In genomic region chr3:133644768-133645167, GRCh38 we compare ENCODE assay signal across 10 cellular contexts. TPM values are rescaled to one million over a fixed set of nuclear protein-coding genes. Genes with fewer than 3 reads are reported as not detected.
DNase-seq lines count a peak whose midpoint lies in the region; FAIRE-seq and TF ChIP-seq lines count a peak whose summit lies in the region.
"Had no signal": no experiment of that assay in that cellular context is flagged by ENCODE, and none has a peak within 500 bp of the region (broad histone marks: within the 10 kb centered on the region; RNA-seq: fewer than 3 reads in every experiment).

No MANE protein-coding gene starts in this region.

- TF ChIP-seq POLR2A in GM12891 (IDR thresholded peaks at IDR 0.05; ENCODE audit: low read depth, low read length): no peak

- no TSS peak for BruUV-seq in PC-9 (replicated peaks; lab: Mats Ljungman, UMichigan)

- FAIRE-seq in GM12891 (lab: Jason Lieb, UNC): peak; percentile 43

- intact Hi-C loops in PC-9 (cut with micrococcal nuclease; ENCODE audit: unreplicated experiment): loop anchor here (5.0 kb wide), 2 partner anchors 32 to 52 kb away; no protein-coding TSS in a partner anchor

- H3K27me3 Mint-ChIP-seq in endodermal cell (ENCODE audit: insufficient read depth): no peaks in the 10 kb centered on the region

- H3K27ac Mint-ChIP-seq in endodermal cell: no peak overlapping the region

- 100% methylated on average over 1 of the region's 1 CpG; no CpG with 5 or more reads in 1 of the 2 experiments for WGBS in endodermal cell (ENCODE audit: insufficient coverage in 1 of 2, insufficient read length in 1 of 2), 2 experiments

- POLR2A ChIA-PET in PC-9 (lab: Charles Lee; ENCODE audit: unreplicated experiment): interaction anchor here (0.6 kb wide), 3 partner anchors 51 to 672 kb away, joined by 3 to 8 read pairs (median 3); no protein-coding TSS in a partner anchor

- H3K27ac ChIP-seq in PC-9 (peak overlapping the region; percentile 58), epithelial cell of prostate (peak overlapping the region; percentile 1), endodermal cell (ENCODE audit: low read depth, low read length) (no peak overlapping the region)
- H3K27ac ChIP-seq: heart left ventricle had no signal

- no peak overlapping the region for H2AFZ ChIP-seq in PC-9

- no peaks in the 10 kb centered on the region for H3K9me3 Mint-ChIP-seq in endodermal cell

- TF ChIP-seq CTCF in PC-9 (conservative IDR thresholded peaks at IDR 0.05): no peak
- TF ChIP-seq CTCF in retinal pigment epithelial cell (conservative IDR thresholded peaks at IDR 0.05; ENCODE audit: low read depth, low read length): no peak
- no peak for TF ChIP-seq CTCF in endodermal cell (conservative IDR thresholded peaks at IDR 0.05)

- H3F3A ChIP-seq in PC-9 (ENCODE audit: insufficient read depth, low read depth): peaks cover 17% of the 10 kb centered on the region; the same call in 1 of the 2 replicates

- H3K4me3 ChIP-seq in PC-9 (no peak overlapping the region), retinal pigment epithelial cell (ENCODE audit: low read length) (no peak overlapping the region), endodermal cell (ENCODE audit: low read length) (no peak overlapping the region)
- H3K4me3 ChIP-seq: heart left ventricle, mucosa of descending colon had no signal

- no peaks in the 10 kb centered on the region for H3K9me3 ChIP-seq in PC-9 (ENCODE audit: insufficient read depth, low read depth)
- H3K9me3 ChIP-seq in endodermal cell (ENCODE audit: control insufficient read depth, low read length): peaks cover 3% of the 10 kb centered on the region
- H3K9me3 ChIP-seq: heart left ventricle, mucosa of descending colon had no signal

- H3K9ac ChIP-seq in endodermal cell (ENCODE audit: extremely low read depth, low read length, poor library complexity, severe bottlenecking): no peak overlapping the region

- peaks cover 81% of the 10 kb centered on the region for H3K36me3 Mint-ChIP-seq in endodermal cell (ENCODE audit: low read depth)

- H3K4me3 Mint-ChIP-seq in endodermal cell: no peak overlapping the region

- no peaks in the 10 kb centered on the region for H3K27me3 ChIP-seq in PC-9 (ENCODE audit: insufficient read depth, low read depth)
- no peaks in the 10 kb centered on the region for H3K27me3 ChIP-seq in endodermal cell (ENCODE audit: control insufficient read depth, insufficient read depth, low read length, poor library complexity, severe bottlenecking)
- H3K27me3 ChIP-seq: heart left ventricle had no signal

- no peaks in the 10 kb centered on the region for H3K4me1 Mint-ChIP-seq in endodermal cell

- CTCF ChIA-PET in PC-9 (lab: Charles Lee): interaction anchor here (1.0 kb wide), 1 partner anchor 19 kb away, joined by 3 read pairs; no protein-coding TSS in a partner anchor

- H3K9me2 ChIP-seq in PC-9 (ENCODE audit: insufficient read depth): no peaks in the 10 kb centered on the region

- H4K20me1 ChIP-seq in PC-9 (ENCODE audit: insufficient read depth): 0 out of 2 replicates have a peak, but pooled peaks cover 4% of the 10 kb centered on the region

- peak overlapping the region; percentile 17; the same call in 1 of the 2 replicates for H3K4me2 ChIP-seq in PC-9

- peaks cover 15% of the 10 kb centered on the region for H3K4me1 ChIP-seq in PC-9 (replicated peaks; ENCODE audit: insufficient read depth)
- no peaks in the 10 kb centered on the region for H3K4me1 ChIP-seq in endodermal cell (ENCODE audit: control insufficient read depth, insufficient read depth, low read length)

- no peaks in the 10 kb centered on the region for H3K79me2 ChIP-seq in PC-9 (ENCODE audit: low read depth)

- peaks cover 33% of the 10 kb centered on the region for H3K36me3 ChIP-seq in PC-9 (ENCODE audit: low read depth)
- peaks cover 95% of the 10 kb centered on the region for H3K36me3 ChIP-seq in endodermal cell (ENCODE audit: control insufficient read depth, insufficient read depth, low read length)

- DNase-seq in GM12891 (ENCODE audit: insufficient read length, low spot score) (no peak), PC-9 (peak; percentile 19 to 93), epithelial cell of prostate (ENCODE audit: low read depth, low spot score) (peak; percentile 67), retinal pigment epithelial cell (ENCODE audit: low read depth) (peak; percentile 80), endodermal cell (no peak), nucleus accumbens (lab: John Stamatoyannopoulos, UW) (no peak)
- DNase-seq in activated effector memory CD4-positive, alpha-beta T cell treated with Interleukin-2 at 50 U/mL for 16 hours: no peak
- DNase-seq: heart left ventricle, mucosa of descending colon, NCI-H1092 treated with DMSO at 0.1 percent for 48 hours had no signal

TF ChIP-seq in GM12891, 5 proteins besides CTCF, POLR2A, EP300 and RAD21:
- TF ChIP-seq PAX5 (IDR thresholded peaks at IDR 0.05; ENCODE audit: insufficient read depth, low read length, severe bottlenecking) (no peak), TAF1 (IDR thresholded peaks at IDR 0.05; ENCODE audit: low read depth, low read length) (no peak), POU2F2 (IDR thresholded peaks at IDR 0.05; ENCODE audit: low read depth, low read length) (no peak), SPI1 (IDR thresholded peaks at IDR 0.05; ENCODE audit: low read depth, low read length) (no peak), POLR2AphosphoS5 (IDR thresholded peaks at IDR 0.05; ENCODE audit: low read depth, low read length) (no peak)

RNA-seq across cellular contexts. Expression of gene TOPBP1, which starts 17.0 kb away (rescaled TPM):
- polyA plus RNA-seq in GM12891 (2012; ENCODE audit: low read depth, missing spikeins): 29.5 TPM
- 42.2 and 52.2 TPM in 2 replicates for total RNA-seq in PC-9 (2021)
- 10 to 100 TPM; 49.2 to 52.3 TPM for total RNA-seq in endodermal cell
- 47.2 TPM for polyA plus RNA-seq in endodermal cell (2013, experiment 1 of 2)
- 42.1 TPM for polyA plus RNA-seq in endodermal cell (2013, experiment 2 of 2)

Comparison
In these comparisons a context has a peak if more than half of its experiments do, and no peak if none do; other contexts are left out.
1. DNase-seq: peak in PC-9 (2 of 2), epithelial cell of prostate (single experiment) and retinal pigment epithelial cell (single experiment); none in GM12891 (single experiment), activated effector memory CD4-positive, alpha-beta T cell treated with Interleukin-2 at 50 U/mL for 16 hours (single experiment), endodermal cell (single experiment) and nucleus accumbens (0 of 56).